ENCODE assay signal across 14 cellular contexts in the genomic region with DNA sequence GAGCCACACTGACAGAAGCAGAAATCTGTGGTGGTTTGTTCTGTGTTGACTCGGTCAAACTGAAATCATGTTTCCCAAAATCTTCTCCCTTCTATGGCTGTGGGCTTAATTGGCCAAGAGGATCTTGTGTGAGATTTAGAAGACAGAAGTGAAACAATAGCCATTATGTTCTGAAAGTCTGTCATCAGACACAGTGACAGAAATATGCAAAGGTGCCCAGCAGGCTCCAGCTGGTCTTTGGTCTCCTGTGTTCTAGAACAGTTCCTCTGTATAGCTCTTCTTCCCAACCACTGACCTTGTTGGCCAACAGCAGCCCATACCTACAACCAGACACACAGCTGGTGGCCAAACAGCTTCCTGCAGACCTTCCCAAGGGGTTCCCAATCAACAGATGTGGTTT. TPM values are rescaled to one million over a fixed set of nuclear protein-coding genes. Genes with fewer than 3 reads are reported as not detected.
DNase-seq lines count a peak whose midpoint lies in the region; ATAC-seq and TF ChIP-seq lines count a peak whose summit lies in the region.
"Had no signal": no experiment of that assay in that cellular context is flagged by ENCODE, and none has a peak within 500 bp of the region (broad histone marks: within the 10 kb centered on the region; RNA-seq: fewer than 3 reads in every experiment).

No MANE protein-coding gene starts in this region.

- H3K27me3 ChIP-seq in lower lobe of right lung (ENCODE audit: low read depth) (no peaks in the 10 kb centered on the region), mammary epithelial cell (ENCODE audit: insufficient read depth, low read length) (peaks cover 3% of the 10 kb centered on the region)
- H3K27me3 ChIP-seq: SJSA1 had no signal

- H3K27ac ChIP-seq in lower lobe of right lung, result no peak overlapping the region
- no peak overlapping the region for H3K27ac ChIP-seq in mammary epithelial cell (ENCODE audit: insufficient read depth, low read depth, low read length)
- H3K27ac ChIP-seq: parathyroid adenoma, SJSA1 had no signal

- no peaks in the 10 kb centered on the region for H3K4me1 ChIP-seq in lower lobe of right lung
- no peaks in the 10 kb centered on the region for H3K4me1 ChIP-seq in mammary epithelial cell (ENCODE audit: insufficient read depth, low read length)
- H3K4me1 ChIP-seq: parathyroid adenoma, SJSA1 had no signal

- intact Hi-C loops in lower lobe of right lung (cut with DNase I) (no loop called here), mammary epithelial cell (cut with micrococcal nuclease) (no loop called here)

- no TSS peak for BruUV-seq in mammary epithelial cell (replicated peaks; lab: Mats Ljungman, UMichigan)

- no peaks in the 10 kb centered on the region for H4K20me1 ChIP-seq in mammary epithelial cell (ENCODE audit: insufficient read depth, low read length)

- no peaks in the 10 kb centered on the region for H3K36me3 ChIP-seq in lower lobe of right lung
- H3K36me3 ChIP-seq in mammary epithelial cell (ENCODE audit: insufficient read depth, low read length), result no peaks in the 10 kb centered on the region
- H3K36me3 ChIP-seq: SJSA1 had no signal

- no peaks in the 10 kb centered on the region for H3K9me3 ChIP-seq in lower lobe of right lung
- H3K9me3 ChIP-seq in mammary epithelial cell (replicated peaks; ENCODE audit: insufficient read depth, low read length), result no peaks in the 10 kb centered on the region
- H3K9me3 ChIP-seq: SJSA1 had no signal

- CTCF ChIA-PET in mammary epithelial cell (lab: Charles Lee; ENCODE audit: low non-redundant PET), result no interaction called here

- no peak overlapping the region for H3K9ac ChIP-seq in mammary epithelial cell (ENCODE audit: insufficient read depth, low read length)
- H3K9ac ChIP-seq: parathyroid adenoma had no signal

- ATAC-seq in GM18873 (IDR thresholded peaks at IDR 0.05; ENCODE audit: low FRiP score, unreplicated experiment), result peak; percentile 95
- peak; percentile 91 for ATAC-seq in GM21786 (IDR thresholded peaks at IDR 0.05; ENCODE audit: unreplicated experiment)
- ATAC-seq in HG03354 (IDR thresholded peaks at IDR 0.05; ENCODE audit: poor library complexity, severe bottlenecking, unreplicated experiment), result peak; percentile 92
- peak; percentile 46 to 68 for ATAC-seq in lower lobe of right lung

- TF ChIP-seq CTCF in lower lobe of right lung (IDR thresholded peaks at IDR 0.05) (no peak), mammary epithelial cell (conservative IDR thresholded peaks at IDR 0.05 in 1 of 2, IDR thresholded peaks at IDR 0.05 in 1 of 2; ENCODE audit: extremely low read depth in 1 of 2, insufficient read depth in 1 of 2, low read depth in 1 of 2, low read length in 2 of 2) (no peak)

- in situ Hi-C loops in mammary epithelial cell (cut with MboI; ENCODE audit: low sequenced_read_pairs in 2 of 2), result no loop called here

- 92% methylated on average over 1 of the region's 1 CpG for WGBS in mammary epithelial cell (ENCODE audit: low coverage, missing lambda C conversion rate)

- H3K4me3 ChIP-seq in lower lobe of right lung, result no peak overlapping the region
- no peak overlapping the region for H3K4me3 ChIP-seq in mammary epithelial cell (replicated peaks in 1 of 3; ENCODE audit: insufficient read depth in 1 of 3, low read depth in 2 of 3, low read length in 3 of 3)
- H3K4me3 ChIP-seq: SJSA1 had no signal

- no peak overlapping the region for H3K4me2 ChIP-seq in mammary epithelial cell (ENCODE audit: insufficient read depth, low read depth, low read length)

- dilution Hi-C loops in mammary epithelial cell (cut with HindIII; ENCODE audit: low sequenced_read_pairs), result no loop called here

- no peaks in the 10 kb centered on the region for H3K79me2 ChIP-seq in mammary epithelial cell (ENCODE audit: insufficient read depth, low read length)
- H3K79me2 ChIP-seq: parathyroid adenoma had no signal

- H2AFZ ChIP-seq in mammary epithelial cell (ENCODE audit: low read depth, low read length), result no peak overlapping the region
- H2AFZ ChIP-seq: parathyroid adenoma had no signal

- no peak for DNase-seq in lower lobe of right lung
- DNase-seq in NCI-H1417 treated with DMSO at 0.1 percent for 48 hours (lab: John Stamatoyannopoulos, UW), result no peak
- no peak for DNase-seq in mammary epithelial cell
- DNase-seq in DMS153 treated with DMSO at 0.1 percent for 48 hours (lab: John Stamatoyannopoulos, UW; ENCODE audit: unreplicated experiment), result no peak
- DNase-seq in stimulated activated CD4-positive, alpha-beta T cell treated with anti-CD3 and anti-CD28 coated beads, Interleukin-2, amount 100 ng/mL, for 48 hours, result no peak
- DNase-seq: activated CD4-positive, alpha-beta T cell treated with anti-CD3 and anti-CD28 coated beads, Interleukin-2, amount 50 U/mL, for 4 hours; DND-41; kidney glomerular epithelial cell; NCI-H2029 had no signal

RNA-seq across cellular contexts. Expression of a gene that starts 25.0 kb away (rescaled TPM):
- total RNA-seq in lower lobe of right lung (0.50 TPM), mammary epithelial cell (not detected)
- polyA plus RNA-seq in mammary epithelial cell, result not detected
- not detected for polyA minus RNA-seq in mammary epithelial cell
